ENCODE assay signal across 1 cellular context in genomic region chr16:35011-35775, GRCh38.
TF ChIP-seq lines count a peak whose summit lies in the region.

No MANE protein-coding gene starts in this region.

TF ChIP-seq in GM23338, 12 proteins besides CTCF, POLR2A, EP300 and RAD21 (continued from another document):
- TF ChIP-seq, protein P1, sequence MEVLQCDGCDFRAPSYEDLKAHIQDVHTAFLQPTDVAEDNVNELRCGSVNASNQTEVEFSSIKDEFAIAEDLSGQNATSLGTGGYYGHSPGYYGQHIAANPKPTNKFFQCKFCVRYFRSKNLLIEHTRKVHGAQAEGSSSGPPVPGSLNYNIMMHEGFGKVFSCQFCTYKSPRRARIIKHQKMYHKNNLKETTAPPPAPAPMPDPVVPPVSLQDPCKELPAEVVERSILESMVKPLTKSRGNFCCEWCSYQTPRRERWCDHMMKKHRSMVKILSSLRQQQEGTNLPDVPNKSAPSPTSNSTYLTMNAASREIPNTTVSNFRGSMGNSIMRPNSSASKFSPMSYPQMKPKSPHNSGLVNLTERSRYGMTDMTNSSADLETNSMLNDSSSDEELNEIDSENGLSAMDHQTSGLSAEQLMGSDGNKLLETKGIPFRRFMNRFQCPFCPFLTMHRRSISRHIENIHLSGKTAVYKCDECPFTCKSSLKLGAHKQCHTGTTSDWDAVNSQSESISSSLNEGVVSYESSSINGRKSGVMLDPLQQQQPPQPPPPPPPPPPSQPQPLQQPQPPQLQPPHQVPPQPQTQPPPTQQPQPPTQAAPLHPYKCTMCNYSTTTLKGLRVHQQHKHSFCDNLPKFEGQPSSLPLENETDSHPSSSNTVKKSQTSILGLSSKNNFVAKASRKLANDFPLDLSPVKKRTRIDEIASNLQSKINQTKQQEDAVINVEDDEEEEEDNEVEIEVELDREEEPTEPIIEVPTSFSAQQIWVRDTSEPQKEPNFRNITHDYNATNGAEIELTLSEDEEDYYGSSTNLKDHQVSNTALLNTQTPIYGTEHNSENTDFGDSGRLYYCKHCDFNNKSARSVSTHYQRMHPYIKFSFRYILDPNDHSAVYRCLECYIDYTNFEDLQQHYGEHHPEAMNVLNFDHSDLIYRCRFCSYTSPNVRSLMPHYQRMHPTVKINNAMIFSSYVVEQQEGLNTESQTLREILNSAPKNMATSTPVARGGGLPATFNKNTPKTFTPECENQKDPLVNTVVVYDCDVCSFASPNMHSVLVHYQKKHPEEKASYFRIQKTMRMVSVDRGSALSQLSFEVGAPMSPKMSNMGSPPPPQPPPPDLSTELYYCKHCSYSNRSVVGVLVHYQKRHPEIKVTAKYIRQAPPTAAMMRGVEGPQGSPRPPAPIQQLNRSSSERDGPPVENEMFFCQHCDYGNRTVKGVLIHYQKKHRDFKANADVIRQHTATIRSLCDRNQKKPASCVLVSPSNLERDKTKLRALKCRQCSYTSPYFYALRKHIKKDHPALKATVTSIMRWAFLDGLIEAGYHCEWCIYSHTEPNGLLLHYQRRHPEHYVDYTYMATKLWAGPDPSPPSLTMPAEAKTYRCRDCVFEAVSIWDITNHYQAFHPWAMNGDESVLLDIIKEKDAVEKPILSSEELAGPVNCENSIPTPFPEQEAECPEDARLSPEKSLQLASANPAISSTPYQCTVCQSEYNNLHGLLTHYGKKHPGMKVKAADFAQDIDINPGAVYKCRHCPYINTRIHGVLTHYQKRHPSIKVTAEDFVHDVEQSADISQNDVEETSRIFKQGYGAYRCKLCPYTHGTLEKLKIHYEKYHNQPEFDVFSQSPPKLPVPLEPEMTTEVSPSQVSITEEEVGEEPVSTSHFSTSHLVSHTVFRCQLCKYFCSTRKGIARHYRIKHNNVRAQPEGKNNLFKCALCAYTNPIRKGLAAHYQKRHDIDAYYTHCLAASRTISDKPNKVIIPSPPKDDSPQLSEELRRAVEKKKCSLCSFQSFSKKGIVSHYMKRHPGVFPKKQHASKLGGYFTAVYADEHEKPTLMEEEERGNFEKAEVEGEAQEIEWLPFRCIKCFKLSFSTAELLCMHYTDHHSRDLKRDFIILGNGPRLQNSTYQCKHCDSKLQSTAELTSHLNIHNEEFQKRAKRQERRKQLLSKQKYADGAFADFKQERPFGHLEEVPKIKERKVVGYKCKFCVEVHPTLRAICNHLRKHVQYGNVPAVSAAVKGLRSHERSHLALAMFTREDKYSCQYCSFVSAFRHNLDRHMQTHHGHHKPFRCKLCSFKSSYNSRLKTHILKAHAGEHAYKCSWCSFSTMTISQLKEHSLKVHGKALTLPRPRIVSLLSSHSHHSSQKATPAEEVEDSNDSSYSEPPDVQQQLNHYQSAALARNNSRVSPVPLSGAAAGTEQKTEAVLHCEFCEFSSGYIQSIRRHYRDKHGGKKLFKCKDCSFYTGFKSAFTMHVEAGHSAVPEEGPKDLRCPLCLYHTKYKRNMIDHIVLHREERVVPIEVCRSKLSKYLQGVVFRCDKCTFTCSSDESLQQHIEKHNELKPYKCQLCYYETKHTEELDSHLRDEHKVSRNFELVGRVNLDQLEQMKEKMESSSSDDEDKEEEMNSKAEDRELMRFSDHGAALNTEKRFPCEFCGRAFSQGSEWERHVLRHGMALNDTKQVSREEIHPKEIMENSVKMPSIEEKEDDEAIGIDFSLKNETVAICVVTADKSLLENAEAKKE (CRISPR knock-in tag; IDR thresholded peaks at IDR 0.05), result no peak
- no peak for TF ChIP-seq NANOG (IDR thresholded peaks at IDR 0.05; ENCODE audit: borderline replicate concordance)
- TF ChIP-seq STAT1 (IDR thresholded peaks at IDR 0.05; ENCODE audit: unreplicated experiment), result no peak
- no peak for TF ChIP-seq ZNF114 (CRISPR knock-in tag; IDR thresholded peaks at IDR 0.05)
- no peak for TF ChIP-seq POLR2AphosphoS5 (IDR thresholded peaks at IDR 0.05; ENCODE audit: low read depth)
- TF ChIP-seq JUNB (IDR thresholded peaks at IDR 0.05; ENCODE audit: unreplicated experiment), result no peak
- no peak for TF ChIP-seq ZNF331 (CRISPR knock-in tag; IDR thresholded peaks at IDR 0.05; ENCODE audit: low read depth)
- TF ChIP-seq, protein P2, sequence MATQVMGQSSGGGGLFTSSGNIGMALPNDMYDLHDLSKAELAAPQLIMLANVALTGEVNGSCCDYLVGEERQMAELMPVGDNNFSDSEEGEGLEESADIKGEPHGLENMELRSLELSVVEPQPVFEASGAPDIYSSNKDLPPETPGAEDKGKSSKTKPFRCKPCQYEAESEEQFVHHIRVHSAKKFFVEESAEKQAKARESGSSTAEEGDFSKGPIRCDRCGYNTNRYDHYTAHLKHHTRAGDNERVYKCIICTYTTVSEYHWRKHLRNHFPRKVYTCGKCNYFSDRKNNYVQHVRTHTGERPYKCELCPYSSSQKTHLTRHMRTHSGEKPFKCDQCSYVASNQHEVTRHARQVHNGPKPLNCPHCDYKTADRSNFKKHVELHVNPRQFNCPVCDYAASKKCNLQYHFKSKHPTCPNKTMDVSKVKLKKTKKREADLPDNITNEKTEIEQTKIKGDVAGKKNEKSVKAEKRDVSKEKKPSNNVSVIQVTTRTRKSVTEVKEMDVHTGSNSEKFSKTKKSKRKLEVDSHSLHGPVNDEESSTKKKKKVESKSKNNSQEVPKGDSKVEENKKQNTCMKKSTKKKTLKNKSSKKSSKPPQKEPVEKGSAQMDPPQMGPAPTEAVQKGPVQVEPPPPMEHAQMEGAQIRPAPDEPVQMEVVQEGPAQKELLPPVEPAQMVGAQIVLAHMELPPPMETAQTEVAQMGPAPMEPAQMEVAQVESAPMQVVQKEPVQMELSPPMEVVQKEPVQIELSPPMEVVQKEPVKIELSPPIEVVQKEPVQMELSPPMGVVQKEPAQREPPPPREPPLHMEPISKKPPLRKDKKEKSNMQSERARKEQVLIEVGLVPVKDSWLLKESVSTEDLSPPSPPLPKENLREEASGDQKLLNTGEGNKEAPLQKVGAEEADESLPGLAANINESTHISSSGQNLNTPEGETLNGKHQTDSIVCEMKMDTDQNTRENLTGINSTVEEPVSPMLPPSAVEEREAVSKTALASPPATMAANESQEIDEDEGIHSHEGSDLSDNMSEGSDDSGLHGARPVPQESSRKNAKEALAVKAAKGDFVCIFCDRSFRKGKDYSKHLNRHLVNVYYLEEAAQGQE (IDR thresholded peaks at IDR 0.05; ENCODE audit: unreplicated experiment), result no peak
- TF ChIP-seq EZH2phosphoT487 (IDR thresholded peaks at IDR 0.05; ENCODE audit: unreplicated experiment), result no peak
- no peak for TF ChIP-seq CREB1 (CRISPR knock-in tag; IDR thresholded peaks at IDR 0.05; ENCODE audit: low read depth)
